20 cellular contexts compared by ENCODE assay signal in the genomic region with DNA sequence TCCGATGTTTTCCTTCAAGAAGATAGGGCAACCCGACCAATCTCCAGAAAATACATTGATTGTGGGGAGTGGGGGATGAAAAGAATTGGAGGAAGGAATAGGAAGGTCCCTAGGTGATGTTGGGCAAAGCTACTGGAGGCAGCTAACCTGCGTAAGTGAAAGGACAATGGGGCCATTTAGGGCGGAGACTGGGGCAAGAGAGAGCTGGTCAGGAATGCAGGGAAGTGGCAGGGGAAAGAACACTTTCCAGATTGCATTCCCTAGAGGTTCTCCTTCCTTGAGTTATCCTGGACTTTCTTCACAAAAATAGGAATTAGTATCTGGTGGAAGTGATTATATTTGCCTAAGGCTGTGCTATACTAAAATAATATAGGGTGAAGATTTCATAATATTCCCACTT.
DNase-seq lines count a peak whose midpoint lies in the region; ATAC-seq, FAIRE-seq and TF ChIP-seq lines count a peak whose summit lies in the region.
"Had no signal": no experiment of that assay in that cellular context is flagged by ENCODE, and none has a peak within 500 bp of the region (broad histone marks: within the 10 kb centered on the region; RNA-seq: fewer than 3 reads in every experiment).

No MANE protein-coding gene starts in this region.

- H2BK20ac ChIP-seq in IMR-90 (ENCODE audit: low read depth, low read length) (peak overlapping the region; percentile 90; the same call in 1 of the 2 replicates), H1 (ENCODE audit: low read length) (no peak overlapping the region)

- no peaks in the 10 kb centered on the region for H3K27me3 ChIP-seq in ACC112 (ENCODE audit: insufficient read depth, low read length)
- H3K27me3 ChIP-seq in IMR-90 (ENCODE audit: control insufficient read depth, insufficient read depth, low read length) = no peaks in the 10 kb centered on the region
- H3K27me3 ChIP-seq in H1 (replicated peaks in 1 of 4; ENCODE audit: control insufficient read depth in 3 of 4, extremely low read depth in 1 of 4, insufficient read depth in 3 of 4, low read length in 3 of 4) = no peaks in the 10 kb centered on the region
- H3K27me3 ChIP-seq in osteoblast (ENCODE audit: insufficient read depth, low read length) = no peaks in the 10 kb centered on the region
- H3K27me3 ChIP-seq in dorsolateral prefrontal cortex = peaks cover 0 to 3% (median 0%) of the 10 kb centered on the region in 45 donors
- H3K27me3 ChIP-seq: MG63 had no signal

- no TSS peak for BruUV-seq in IMR-90 (replicated peaks; lab: Mats Ljungman, UMichigan)

- no peak overlapping the region for H2AFZ ChIP-seq in ACC112 (ENCODE audit: low read length, unreplicated experiment)
- H2AFZ ChIP-seq in IMR-90 (replicated peaks; ENCODE audit: low read length, poor library complexity) = peak overlapping the region; percentile 12
- H2AFZ ChIP-seq in H1 (ENCODE audit: low read length) = 0 out of 2 replicates have a peak overlapping the region, but pooled peaks have one; percentile 26
- H2AFZ ChIP-seq in osteoblast (ENCODE audit: low read length) = no peak overlapping the region

- no peak for ATAC-seq in IMR-90 (ENCODE audit: low read depth)

- peaks cover 13% of the 10 kb centered on the region for H3K9me1 ChIP-seq in IMR-90 (ENCODE audit: insufficient read depth, low read length)

- intact Hi-C loops in IMR-90 (cut with micrococcal nuclease) (loop anchor here (5.0 to 10.0 kb wide), 3 partner anchors 40 to 435 kb away; no protein-coding TSS in a partner anchor), dorsolateral prefrontal cortex (cut with DNase I) (no loop called here)

- peak overlapping the region; percentile 85 for H2BK120ac ChIP-seq in IMR-90 (ENCODE audit: low read depth, low read length)
- H2BK120ac ChIP-seq in H1 (replicated peaks; ENCODE audit: low read depth, low read length) = no peak overlapping the region

- no peak for TF ChIP-seq EP300 in H1 (IDR thresholded peaks at IDR 0.05; ENCODE audit: borderline replicate concordance in 1 of 2, low read depth in 2 of 2, low read length in 2 of 2)

- no peak overlapping the region for H3K56ac ChIP-seq in IMR-90 (ENCODE audit: extremely low read depth, insufficient read depth, low read length)
- no peak overlapping the region for H3K56ac ChIP-seq in H1 (replicated peaks; ENCODE audit: insufficient read length, low read depth, low read length)

- H3K14ac ChIP-seq in IMR-90 (replicated peaks; ENCODE audit: low read depth, low read length) (peak overlapping the region; percentile 69), H1 (ENCODE audit: insufficient read length) (no peak overlapping the region)

- H3K23ac ChIP-seq in IMR-90 (ENCODE audit: low read depth, low read length) (peak overlapping the region; percentile 23; the same call in 1 of the 2 replicates), H1 (ENCODE audit: insufficient read length) (no peak overlapping the region)

- POLR2A ChIA-PET in IMR-90 (lab: Charles Lee; ENCODE audit: unreplicated experiment) (no interaction called here), H1 (lab: Charles Lee; ENCODE audit: partially characterized antibody) (no interaction called here)

- H4K8ac ChIP-seq in IMR-90 (ENCODE audit: low read depth in 2 of 2, low read length in 2 of 2) (peak overlapping the region; percentile 58 to 61; a peak in 3 of 4 replicates), H1 (ENCODE audit: extremely low read depth, insufficient read depth, low read length) (no peak overlapping the region)

- no peak overlapping the region for H2BK12ac ChIP-seq in H1 (ENCODE audit: low read depth, low read length)

- no peak for DNase-seq in IMR-90
- DNase-seq in H1 (ENCODE audit: low read depth in 1 of 2, low spot score in 2 of 2) = no peak
- no peak for DNase-seq in osteoblast (ENCODE audit: insufficient read length, low spot score, missing footprints)
- DNase-seq in activated CD8-positive, alpha-beta memory T cell treated with anti-CD3 and anti-CD28 coated beads, Interleukin-2, amount 50 U/mL, for 48 hours = no peak
- no peak for DNase-seq in dorsolateral prefrontal cortex
- no peak for DNase-seq in stimulated activated CD4-positive, alpha-beta T cell treated with anti-CD3 and anti-CD28 coated beads, Interleukin-2, amount 100 ng/mL, for 24 hours
- DNase-seq: Calu3; CD8-positive, alpha-beta memory T cell; DMS153; Kasumi-1; MG63; NCI-H1417; NCI-H1694 treated with DMSO at 0.1 percent for 48 hours; NCI-H2081 treated with DMSO at 0.1 percent for 48 hours; NCI-H446; NCI-H526; SHP77 had no signal

- H3K27ac ChIP-seq in ACC112 (ENCODE audit: low read depth, low read length) (peak overlapping the region; percentile 76), IMR-90 (ENCODE audit: insufficient read depth, low read length) (peak overlapping the region; percentile 26; the same call in 1 of the 2 replicates), H1 (ENCODE audit: low read depth, low read length) (no peak overlapping the region), osteoblast (ENCODE audit: low read depth, low read length) (peak overlapping the region; percentile 77), dorsolateral prefrontal cortex (no peak overlapping the region)
- H3K27ac ChIP-seq: C4-2B had no signal

- no peak for FAIRE-seq in H1 (lab: Jason Lieb, UNC)
- FAIRE-seq: GM12891 had no signal

- H3K9ac ChIP-seq in IMR-90 (ENCODE audit: low read depth, low read length) (no peak overlapping the region), H1 (replicated peaks in 1 of 4; ENCODE audit: extremely low read depth in 1 of 4, low read depth in 3 of 4, low read length in 3 of 4) (no peak overlapping the region)

- TF ChIP-seq POLR2A in IMR-90 (IDR thresholded peaks at IDR 0.05; ENCODE audit: low read depth, low read length) = no peak
- no peak for TF ChIP-seq POLR2A in H1 (IDR thresholded peaks at IDR 0.05; ENCODE audit: control extremely low read depth in 1 of 2, low read depth in 2 of 2, low read length in 2 of 2)

- peaks cover 0 to 17% of the 10 kb centered on the region in 2 experiments; a peak in 3 of 4 replicates for H3K79me1 ChIP-seq in IMR-90 (ENCODE audit: low read depth in 1 of 2, low read length in 2 of 2)
- no peaks in the 10 kb centered on the region for H3K79me1 ChIP-seq in H1 (ENCODE audit: low read depth, low read length)

- H3K4me3 ChIP-seq in ACC112 (ENCODE audit: low read depth, low read length) = no peak overlapping the region
- H3K4me3 ChIP-seq in IMR-90 (ENCODE audit: insufficient read depth, low read depth, low read length) = no peak overlapping the region
- H3K4me3 ChIP-seq in H1 (ENCODE audit: extremely low read depth in 1 of 4, insufficient read depth in 2 of 4, low read depth in 3 of 4, low read length in 4 of 4) = no peak overlapping the region
- H3K4me3 ChIP-seq in osteoblast (ENCODE audit: insufficient read depth, low read length) = no peak overlapping the region
- H3K4me3 ChIP-seq in dorsolateral prefrontal cortex = no peak overlapping the region
- H3K4me3 ChIP-seq: MG63 had no signal

- CTCF ChIA-PET in IMR-90 (lab: Yijun Ruan, JAX) (interaction anchor here (0.6 to 2.1 kb wide), 5 partner anchors 69 to 240 kb away, joined by 3 to 5 read pairs (median 3); no protein-coding TSS in a partner anchor), H1 (lab: Charles Lee; ENCODE audit: partially characterized antibody) (interaction anchor here (1.5 to 1.9 kb wide), 2 partner anchors 70 to 116 kb away, joined by 3 to 6 read pairs; no protein-coding TSS in a partner anchor)

- peak overlapping the region; percentile 66; the same call in 1 of the 3 replicates for H2BK15ac ChIP-seq in IMR-90 (ENCODE audit: low read depth, low read length)
- H2BK15ac ChIP-seq in H1 (ENCODE audit: low read length) = no peak overlapping the region

- H3K4me1 ChIP-seq in ACC112 (ENCODE audit: control insufficient read depth, insufficient read depth, low read length, unreplicated experiment) = peaks cover 47% of the 10 kb centered on the region
- H3K4me1 ChIP-seq in IMR-90 (ENCODE audit: control insufficient read depth, insufficient read depth, low read length) = peaks cover 23% of the 10 kb centered on the region
- H3K4me1 ChIP-seq in H1 (replicated peaks in 1 of 4; ENCODE audit: control insufficient read depth in 3 of 4, insufficient read depth in 4 of 4, low read length in 3 of 4) = peaks cover 0 to 2% (median 0%) of the 10 kb centered on the region in 4 experiments; a peak in 3 of 7 replicates
- peaks cover 67% of the 10 kb centered on the region for H3K4me1 ChIP-seq in osteoblast (ENCODE audit: insufficient read depth, low read length)

- H4K20me1 ChIP-seq in IMR-90 (ENCODE audit: insufficient read depth, low read length) (no peaks in the 10 kb centered on the region), H1 (replicated peaks in 1 of 2; ENCODE audit: control insufficient read depth in 1 of 2, insufficient read depth in 2 of 2, low read length in 2 of 2) (no peaks in the 10 kb centered on the region), osteoblast (ENCODE audit: insufficient read depth, low read length) (no peaks in the 10 kb centered on the region)

- no peaks in the 10 kb centered on the region for H3K9me3 ChIP-seq in IMR-90 (ENCODE audit: control insufficient read depth, insufficient read depth, low read length)
- H3K9me3 ChIP-seq in H1 (ENCODE audit: insufficient read depth in 2 of 2, low read depth in 1 of 2, low read length in 1 of 2) = no peaks in the 10 kb centered on the region
- H3K9me3 ChIP-seq in osteoblast (ENCODE audit: low read depth, low read length) = no peaks in the 10 kb centered on the region
- H3K9me3 ChIP-seq: MG63 had no signal

- no peak overlapping the region for H3K4me2 ChIP-seq in IMR-90 (ENCODE audit: low read depth, low read length)
- no peak overlapping the region for H3K4me2 ChIP-seq in H1 (ENCODE audit: insufficient read depth in 1 of 2, low read depth in 2 of 2, low read length in 2 of 2)
- H3K4me2 ChIP-seq in osteoblast (ENCODE audit: insufficient read depth, low read length) = no peak overlapping the region

- no peaks in the 10 kb centered on the region for H3K23me2 ChIP-seq in H1 (ENCODE audit: low read depth, low read length)

- H2AK5ac ChIP-seq in IMR-90 (ENCODE audit: low read depth, low read length) (peak overlapping the region; percentile 27), H1 (ENCODE audit: low read depth, low read length) (no peak overlapping the region)

- peak overlapping the region; percentile 67 for H2AK9ac ChIP-seq in IMR-90 (replicated peaks; ENCODE audit: low read depth, low read length, poor library complexity)

- H4K91ac ChIP-seq in IMR-90 (ENCODE audit: insufficient read depth, low read depth, low read length) (peak overlapping the region; percentile 64), H1 (replicated peaks; ENCODE audit: insufficient read length, low read length) (no peak overlapping the region)

- TF ChIP-seq RAD21 in IMR-90 (IDR thresholded peaks at IDR 0.05; ENCODE audit: low read length) = no peak
- TF ChIP-seq RAD21 in H1 (IDR thresholded peaks at IDR 0.05 in 1 of 2, conservative IDR thresholded peaks at IDR 0.05 in 1 of 2; ENCODE audit: low read depth in 2 of 2, low read length in 2 of 2) = no peak

- H4K5ac ChIP-seq in IMR-90 (ENCODE audit: low read depth, low read length) = peak overlapping the region; percentile 91; the same call in 1 of the 2 replicates
- H4K5ac ChIP-seq in H1 (ENCODE audit: insufficient read length, low read depth, low read length) = no peak overlapping the region

- WGBS in IMR-90 (ENCODE audit: extremely low coverage in 2 of 2, insufficient read length in 1 of 2), 2 experiments = no CpG with 5 or more reads among the region's 4 CpGs
- 99% methylated on average over 4 of the region's 4 CpGs; no CpG with 5 or more reads in 1 of the 2 experiments for WGBS in H1 (ENCODE audit: extremely low coverage in 1 of 2, insufficient coverage in 1 of 2, insufficient read length in 1 of 2, insufficient replicate concordance in 2 of 2, low coverage in 1 of 2, low lambda C conversion rate in 2 of 2, missing lambda C conversion rate in 1 of 2), 2 experiments

- dilution Hi-C loops in IMR-90 (cut with HindIII; ENCODE audit: low sequenced_read_pairs, unreplicated experiment) = no loop called here

- H3K36me3 ChIP-seq in ACC112 (ENCODE audit: insufficient read depth, low read length) = no peaks in the 10 kb centered on the region
- H3K36me3 ChIP-seq in IMR-90 (ENCODE audit: control insufficient read depth, insufficient read depth, low read length) = no peaks in the 10 kb centered on the region
- no peaks in the 10 kb centered on the region for H3K36me3 ChIP-seq in H1 (ENCODE audit: control insufficient read depth in 2 of 4, insufficient read depth in 4 of 4, low read length in 3 of 4)
- no peaks in the 10 kb centered on the region for H3K36me3 ChIP-seq in osteoblast (ENCODE audit: insufficient read depth, low read length)
- H3K36me3 ChIP-seq: MG63 had no signal

- TF ChIP-seq CTCF in IMR-90 (conservative IDR thresholded peaks at IDR 0.05; ENCODE audit: low read depth, low read length) = no peak
- no peak for TF ChIP-seq CTCF in H1 (IDR thresholded peaks at IDR 0.05; ENCODE audit: control extremely low read depth in 1 of 3, insufficient read depth in 1 of 3, low read depth in 1 of 3, low read length in 3 of 3)
- no peak for TF ChIP-seq CTCF in osteoblast (IDR thresholded peaks at IDR 0.05; ENCODE audit: extremely low read depth, low read depth, low read length)
- no peak for TF ChIP-seq CTCF in dorsolateral prefrontal cortex (IDR thresholded peaks at IDR 0.05 in 54 of 56, conservative IDR thresholded peaks at IDR 0.05 in 2 of 56; ENCODE audit: low read depth in 1 of 56, partially characterized antibody in 56 of 56)

- H3K4ac ChIP-seq in IMR-90 (ENCODE audit: low read depth, low read length) (peak overlapping the region; percentile 70), H1 (replicated peaks; ENCODE audit: insufficient read length, low read depth, low read length) (no peak overlapping the region)

- H2BK5ac ChIP-seq in IMR-90 (ENCODE audit: low read depth, low read length, poor library complexity, severe bottlenecking) (peak overlapping the region; percentile 66), H1 (ENCODE audit: low read depth, low read length) (no peak overlapping the region)

- H3K79me2 ChIP-seq in ACC112 (ENCODE audit: control insufficient read depth, insufficient read depth, low read length, unreplicated experiment) (no peaks in the 10 kb centered on the region), H1 (ENCODE audit: control insufficient read depth in 1 of 2, insufficient read depth in 2 of 2, low read length in 2 of 2) (no peaks in the 10 kb centered on the region), osteoblast (ENCODE audit: insufficient read depth, low read length) (no peaks in the 10 kb centered on the region)

- H3K18ac ChIP-seq in IMR-90 (ENCODE audit: low read depth, low read length) (peak overlapping the region; percentile 93), H1 (ENCODE audit: extremely low read depth, low read length) (no peak overlapping the region)

- in situ Hi-C loops in IMR-90 (cut with MboI; ENCODE audit: low sequenced_read_pairs) = no loop called here

Comparison
In these comparisons a context has a peak if more than half of its experiments do, and no peak if none do; other contexts are left out.
1. H2AFZ ChIP-seq: peak in IMR-90 (single experiment) and H1 (single experiment); none in ACC112 (single experiment) and osteoblast (single experiment).
2. H3K27ac ChIP-seq: peak in ACC112 (single experiment), IMR-90 (single experiment) and osteoblast (single experiment); none in H1 (single experiment) and dorsolateral prefrontal cortex (0 of 59).